9 cellular contexts compared by ENCODE assay signal in genomic region chr3:195897081-195897852, GRCh38. TPM values are rescaled to one million over a fixed set of nuclear protein-coding genes. Genes with fewer than 3 reads are reported as not detected.
DNase-seq lines count a peak whose midpoint lies in the region; ATAC-seq, FAIRE-seq and TF ChIP-seq lines count a peak whose summit lies in the region.
"Had no signal": no experiment of that assay in that cellular context is flagged by ENCODE, and none has a peak within 500 bp of the region (broad histone marks: within the 10 kb centered on the region; RNA-seq: fewer than 3 reads in every experiment).

No MANE protein-coding gene starts in this region.

- peak overlapping the region; percentile 84 to 94 (median 90) for H3K4me3 Mint-ChIP-seq in naive thymus-derived CD8-positive, alpha-beta T cell

- DNase-seq in NCI-H2196 (lab: John Stamatoyannopoulos, UW; ENCODE audit: unreplicated experiment) = peak; percentile 90
- DNase-seq in coronary artery (ENCODE audit: low spot score) = no peak
- no peak for DNase-seq in naive thymus-derived CD8-positive, alpha-beta T cell
- no peak for DNase-seq in urothelium cell line (ENCODE audit: low spot score)

- no peak for TF ChIP-seq CTCF in C4-2B (conservative IDR thresholded peaks at IDR 0.05)
- no peak for TF ChIP-seq CTCF in coronary artery (IDR thresholded peaks at IDR 0.05)

- no peaks in the 10 kb centered on the region for H3K27me3 Mint-ChIP-seq in naive thymus-derived CD8-positive, alpha-beta T cell

- no peak for ATAC-seq in naive thymus-derived CD8-positive, alpha-beta T cell
- no peak for ATAC-seq in HG02623 (IDR thresholded peaks at IDR 0.05; ENCODE audit: unreplicated experiment)
- ATAC-seq in GM19395 (IDR thresholded peaks at IDR 0.05; ENCODE audit: unreplicated experiment) = no peak
- ATAC-seq in GM18511 (IDR thresholded peaks at IDR 0.05; ENCODE audit: unreplicated experiment) = no peak

- H3K27ac Mint-ChIP-seq in naive thymus-derived CD8-positive, alpha-beta T cell = peak overlapping the region; percentile 56 to 98 (median 96)

- peaks cover 0 to 2% (median 2%) of the 10 kb centered on the region in 3 donors for H3K36me3 Mint-ChIP-seq in naive thymus-derived CD8-positive, alpha-beta T cell

- H3K9me3 Mint-ChIP-seq in naive thymus-derived CD8-positive, alpha-beta T cell = no peaks in the 10 kb centered on the region

- H3K4me3 ChIP-seq in coronary artery = peak overlapping the region; percentile 83

- H3K27ac ChIP-seq in C4-2B (peak overlapping the region; percentile 64), coronary artery (peak overlapping the region; percentile 80 to 94)

- POLR2A ChIA-PET in naive thymus-derived CD8-positive, alpha-beta T cell (lab: Charles Lee) = interaction anchor here (2.0 to 8.8 kb wide), 3 partner anchors 10 to 47 kb away, joined by 5 to 241 read pairs (median 53); partner anchors contain the start of gene TNK2

- peaks cover 44 to 80% (median 67%) of the 10 kb centered on the region in 4 donors for H3K4me1 Mint-ChIP-seq in naive thymus-derived CD8-positive, alpha-beta T cell

- no peak for FAIRE-seq in urothelium cell line (lab: Jason Lieb, UNC)
- FAIRE-seq: frontal cortex had no signal

RNA-seq across cellular contexts. Expression of gene TNK2, which starts 11.1 kb away (rescaled TPM):
- total RNA-seq in naive thymus-derived CD8-positive, alpha-beta T cell = 100 to 1,000 TPM; 146 to 149 TPM
- polyA plus RNA-seq in naive thymus-derived CD8-positive, alpha-beta T cell = 1 to 10 TPM; 1.3 to 2.5 (median 1.6) TPM
